In genomic region chr11:23931443-23931842, GRCh38 we compare ENCODE assay signal across 28 cellular contexts.
"Had no signal": no experiment of that assay in that cellular context is flagged by ENCODE, and none has a peak within 500 bp of the region (broad histone marks: within the 10 kb centered on the region; RNA-seq: fewer than 3 reads in every experiment).

No MANE protein-coding gene starts in this region.

- ATAC-seq: left lung; lower lobe of right lung; naive thymus-derived CD4-positive, alpha-beta T cell; natural killer cell treated with Interleukin-12 subunit alpha and Interleukin-12 subunit beta and Interleukin-15 and Interleukin-18, amount 100 ng/mL, for 72 hours; right lobe of liver; stimulated activated naive B cell treated with anti-CD40 and anti-IgM and Interleukin-4, amounts not matched to agents 10 μg/mL and 1 μg/mL and 100 μg/mL, for 72 hours; stimulated activated naive CD8-positive, alpha-beta T cell treated with anti-CD3 and anti-CD28 coated beads, Interleukin-15, Interleukin-2, amounts not matched to agents 100 U/mL and 50 U/mL, for 24 hours; upper lobe of right lung had no signal

- H3K27me3 ChIP-seq: left lung, ovary, right atrium auricular region, right lobe of liver, stomach, suprapubic skin, tibial artery, upper lobe of right lung had no signal

- H3K9me3 ChIP-seq: lower lobe of right lung, mucosa of descending colon, ovary, right atrium auricular region, right lobe of liver, suprapubic skin, thoracic aorta, upper lobe of right lung had no signal

- H3K4me3 ChIP-seq: left lung, lower lobe of right lung, mucosa of descending colon, ovary, right atrium auricular region, right lobe of liver, stomach, suprapubic skin, thoracic aorta, tibial artery, upper lobe of right lung had no signal

- H3K36me3 ChIP-seq: left lung, lower lobe of right lung, ovary, right atrium auricular region, right lobe of liver, stomach, suprapubic skin, thoracic aorta, tibial artery, upper lobe of right lung had no signal

- H3K4me1 ChIP-seq: left lung, lower lobe of right lung, right atrium auricular region, right lobe of liver, stomach, suprapubic skin, tibial artery, upper lobe of right lung had no signal

- DNase-seq: hypothalamus; immature natural killer cell; kidney; left colon; left lung; lower lobe of right lung; mammary epithelial cell; midbrain; mucosa of descending colon; naive thymus-derived CD4-positive, alpha-beta T cell; ovary; right lobe of liver; stimulated activated CD4-positive, alpha-beta T cell treated with anti-CD3 and anti-CD28 coated beads, Interleukin-12 subunit alpha, Interleukin-12 subunit beta, amount 100 ng/mL, for 4 hours; stimulated activated CD4-positive, alpha-beta T cell treated with anti-CD3 and anti-CD28 coated beads, Interleukin-15, amount 100 ng/mL, for 24 hours; stimulated activated CD4-positive, alpha-beta T cell treated with anti-CD3 and anti-CD28 coated beads, Interleukin-2, amount 100 ng/mL, for 24 hours; stimulated activated CD4-positive, alpha-beta T cell treated with anti-CD3 and anti-CD28 coated beads, Interleukin-4, amount 100 ng/mL, for 1 hour; stimulated activated naive B cell treated with anti-CD40 and anti-IgM and Interleukin-4, amounts not matched to agents 10 μg/mL and 1 μg/mL and 100 μg/mL, for 72 hours; stimulated activated naive CD8-positive, alpha-beta T cell treated with anti-CD3 and anti-CD28 coated beads, Interleukin-15, Interleukin-2, amounts not matched to agents 100 U/mL and 50 U/mL, for 24 hours; stomach; tibial artery; trophoblast cell; upper lobe of right lung had no signal

- FAIRE-seq: islet of Langerhans, kidney, urothelium cell line had no signal

- H3K27ac ChIP-seq: left lung, lower lobe of right lung, ovary, right atrium auricular region, right lobe of liver, stomach, suprapubic skin, thoracic aorta, tibial artery, upper lobe of right lung had no signal
